Comparison of ENCODE assay signal across 11 cellular contexts in the genomic region with DNA sequence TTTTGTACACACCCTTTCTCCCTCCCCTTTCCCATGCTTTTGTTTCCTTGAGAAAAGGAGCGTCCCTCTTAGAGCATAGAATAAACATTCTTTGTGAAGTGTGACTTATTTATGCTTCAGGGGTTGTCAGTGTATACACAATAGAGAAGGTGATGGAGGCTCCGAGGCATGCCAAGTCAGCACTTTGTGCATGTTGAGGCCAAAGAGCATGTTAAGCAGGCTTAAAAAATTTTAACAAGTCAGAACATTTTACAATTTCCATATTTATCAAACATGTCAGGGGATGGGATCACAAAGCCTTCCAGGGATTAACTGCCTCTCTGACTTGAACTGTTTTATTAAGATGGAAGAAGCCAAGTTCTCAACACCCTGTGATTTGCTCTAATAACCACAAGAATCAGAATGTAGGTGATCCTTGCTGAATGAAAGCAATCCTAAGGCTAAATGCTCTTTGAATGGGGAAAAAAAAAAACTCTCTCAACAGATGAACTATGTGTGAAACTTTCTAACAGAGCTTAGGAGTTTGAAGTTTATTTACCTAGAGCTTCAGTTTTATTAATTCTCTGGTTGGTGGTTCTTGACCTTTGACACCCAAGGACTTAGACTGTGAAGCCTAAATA.
A peak's percentile ranks its signal among the peaks of the same experiment; 100 is the strongest.
DNase-seq lines count a peak whose midpoint lies in the region; ATAC-seq and TF ChIP-seq lines count a peak whose summit lies in the region.
"Had no signal": no experiment of that assay in that cellular context is flagged by ENCODE, and none has a peak within 500 bp of the region (broad histone marks: within the 10 kb centered on the region; RNA-seq: fewer than 3 reads in every experiment).

No MANE protein-coding gene starts in this region.

- H3K9me3 ChIP-seq in HUES6 (ENCODE audit: control insufficient read depth, insufficient read depth, low read depth, low read length) (no peaks in the 10 kb centered on the region), iPS-20b (ENCODE audit: insufficient read depth, low read depth, low read length) (no peaks in the 10 kb centered on the region), stomach (no peaks in the 10 kb centered on the region)
- H3K9me3 ChIP-seq in CD4-positive, alpha-beta T cell (ENCODE audit: control insufficient read depth, low read length), result no peaks in the 10 kb centered on the region
- H3K9me3 ChIP-seq: neutrophil had no signal

- H3K4me1 ChIP-seq in HUES6 (ENCODE audit: control insufficient read depth, insufficient read depth, low read length) (peaks cover 49% of the 10 kb centered on the region), iPS-20b (ENCODE audit: insufficient read depth, low read length) (peaks cover 45% of the 10 kb centered on the region), stomach (peaks cover 0 to 58% (median 19%) of the 10 kb centered on the region in 4 donors)

- H3K27me3 ChIP-seq in HUES6 (ENCODE audit: control insufficient read depth, insufficient read depth, low read length) (no peaks in the 10 kb centered on the region), iPS-20b (ENCODE audit: insufficient read depth, low read length) (no peaks in the 10 kb centered on the region), stomach (no peaks in the 10 kb centered on the region)
- no peaks in the 10 kb centered on the region for H3K27me3 ChIP-seq in CD4-positive, alpha-beta T cell (ENCODE audit: control insufficient read depth, insufficient read depth, low read length)
- H3K27me3 ChIP-seq: neutrophil had no signal

- intact Hi-C loops in stomach (cut with DNase I; ENCODE audit: low total_unique reads), result no loop called here
- intact Hi-C loops in CD4-positive, alpha-beta T cell (cut with DNase I, micrococcal nuclease), result no loop called here

- H3K9ac ChIP-seq in HUES6 (ENCODE audit: low read length), result no peak overlapping the region
- H3K9ac ChIP-seq in iPS-20b (ENCODE audit: low read depth, low read length), result peak overlapping the region; percentile 17; the same call in 1 of the 2 replicates

- 28 to 45% (median 35%) methylated on average over 2 of the region's 2 CpGs for WGBS in stomach, 5 donors

- no peaks in the 10 kb centered on the region for H3K36me3 ChIP-seq in HUES6 (ENCODE audit: control insufficient read depth, insufficient read depth, low read length)
- no peaks in the 10 kb centered on the region for H3K36me3 ChIP-seq in iPS-20b (ENCODE audit: insufficient read depth, low read depth, low read length)
- H3K36me3 ChIP-seq in stomach, result no peaks in the 10 kb centered on the region
- H3K36me3 ChIP-seq: neutrophil had no signal

- no peak for ATAC-seq in WTC11
- ATAC-seq in CD4-positive, alpha-beta T cell (ENCODE audit: poor library complexity), result no peak

- DNase-seq in WTC11 (ENCODE audit: low spot score) (no peak), stomach (no peak), putamen (ENCODE audit: low spot score) (no peak), SIG-M5 (lab: John Stamatoyannopoulos, UW) (no peak)
- no peak for DNase-seq in activated CD4-positive, alpha-beta T cell treated with anti-CD3 and anti-CD28 coated beads, Interleukin-2, amount 50 U/mL, for 1 hour
- no peak for DNase-seq in CD4-positive, alpha-beta T cell
- DNase-seq: NK-92 treated with Interleukin-12 subunit alpha and Interleukin-12 subunit beta, amount 100 ng/mL, for 24 hours; T-helper 2 cell had no signal

- no peaks in the 10 kb centered on the region for H3K9me3 Mint-ChIP-seq in WTC11
- no peaks in the 10 kb centered on the region for H3K9me3 Mint-ChIP-seq in CD4-positive, alpha-beta T cell

- no peaks in the 10 kb centered on the region for H3K27me3 Mint-ChIP-seq in WTC11 (ENCODE audit: low read depth)
- no peaks in the 10 kb centered on the region for H3K27me3 Mint-ChIP-seq in CD4-positive, alpha-beta T cell

- H3K4me1 Mint-ChIP-seq in WTC11, result peaks cover 62% of the 10 kb centered on the region
- peaks cover 5% of the 10 kb centered on the region for H3K4me1 Mint-ChIP-seq in CD4-positive, alpha-beta T cell (ENCODE audit: low read depth)

- CTCF ChIA-PET in WTC11 (lab: Charles Lee), result no interaction called here
- CTCF ChIA-PET in CD4-positive, alpha-beta T cell (lab: Charles Lee), result no interaction called here

- H3K27ac ChIP-seq in HUES6 (ENCODE audit: low read depth, low read length) (peak overlapping the region; percentile 37; the same call in 1 of the 2 replicates), iPS-20b (ENCODE audit: low read length) (no peak overlapping the region), stomach (peak overlapping the region in 4 of 5 donors; percentile 0 to 86 (median 19))
- H3K27ac ChIP-seq in CD4-positive, alpha-beta T cell (ENCODE audit: low read depth, low read length), result no peak overlapping the region
- H3K27ac ChIP-seq: neutrophil had no signal

- H3K4me3 ChIP-seq in HUES6 (ENCODE audit: low read depth, low read length) (no peak overlapping the region), iPS-20b (ENCODE audit: low read length) (no peak overlapping the region), stomach (no peak overlapping the region)

- H3K4me3 Mint-ChIP-seq in WTC11, result no peak overlapping the region
- no peak overlapping the region for H3K4me3 Mint-ChIP-seq in CD4-positive, alpha-beta T cell

- peak overlapping the region; percentile 97 for H3K27ac Mint-ChIP-seq in WTC11
- H3K27ac Mint-ChIP-seq in CD4-positive, alpha-beta T cell, result no peak overlapping the region

- TF ChIP-seq CTCF in WTC11 (IDR thresholded peaks at IDR 0.05), result no peak
- TF ChIP-seq CTCF in stomach (IDR thresholded peaks at IDR 0.05), result no peak
- TF ChIP-seq CTCF in CD4-positive, alpha-beta T cell (IDR thresholded peaks at IDR 0.05), result no peak

- POLR2A ChIA-PET in WTC11 (lab: Charles Lee), result no interaction called here
- POLR2A ChIA-PET in CD4-positive, alpha-beta T cell (lab: Charles Lee), result no interaction called here

- no peak for TF ChIP-seq EP300 in stomach (IDR thresholded peaks at IDR 0.05)

- no peak for TF ChIP-seq POLR2A in stomach (IDR thresholded peaks at IDR 0.05)

- no peaks in the 10 kb centered on the region for H3K36me3 Mint-ChIP-seq in WTC11
- H3K36me3 Mint-ChIP-seq in CD4-positive, alpha-beta T cell (ENCODE audit: low read depth), result peaks cover 1% of the 10 kb centered on the region

TF ChIP-seq in WTC11, 78 proteins besides CTCF, POLR2A, EP300 and RAD21 (continues in another document):
- TF ChIP-seq STAT6 (CRISPR knock-in tag; conservative IDR thresholded peaks at IDR 0.05; ENCODE audit: low read depth) (no peak), TP53 (CRISPR knock-in tag; IDR thresholded peaks at IDR 0.05) (no peak), GTF2I (CRISPR knock-in tag; conservative IDR thresholded peaks at IDR 0.05) (no peak), RORB (CRISPR knock-in tag; IDR thresholded peaks at IDR 0.05) (no peak), ZBTB43 (CRISPR knock-in tag; IDR thresholded peaks at IDR 0.05) (no peak)

Comparison
In these comparisons a context has a peak if more than half of its experiments do, and no peak if none do; other contexts are left out.
1. H3K27ac ChIP-seq: peak in HUES6 (single experiment) and stomach (4 of 5); none in iPS-20b (single experiment) and CD4-positive, alpha-beta T cell (single experiment).